1 cellular context compared by ENCODE assay signal in the genomic region with DNA sequence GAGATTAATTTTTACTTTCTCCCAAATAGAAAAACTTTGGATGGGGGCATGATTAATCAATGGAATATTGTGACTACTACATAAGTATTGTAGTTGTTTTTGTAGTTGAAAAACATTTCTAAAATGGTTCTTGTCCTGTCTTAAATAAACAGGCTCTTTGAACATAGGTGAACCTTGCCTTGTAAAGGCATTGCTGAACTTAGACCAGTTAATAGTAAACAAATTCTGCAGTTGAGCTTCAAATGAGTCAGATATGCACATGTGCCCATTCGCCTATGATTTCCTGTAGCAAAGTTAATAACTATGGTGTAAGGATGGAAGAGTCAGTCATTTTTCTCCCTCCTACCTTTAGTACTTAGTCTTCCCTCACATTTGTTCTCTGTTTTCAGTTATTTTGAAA.
TF ChIP-seq lines count a peak whose summit lies in the region.

No MANE protein-coding gene starts in this region.

TF ChIP-seq in HepG2, 621 proteins besides CTCF, POLR2A, EP300 and RAD21 (continued from another document and continues in another):
- TF ChIP-seq CENPT (CRISPR knock-in tag; IDR thresholded peaks at IDR 0.05; ENCODE audit: low read depth), result no peak
- TF ChIP-seq MXI1 (IDR thresholded peaks at IDR 0.05; ENCODE audit: borderline replicate concordance, low read depth, low read length), result peak; percentile 76; the same call in 1 of the 3 replicates
- TF ChIP-seq ZNF678 (CRISPR knock-in tag; IDR thresholded peaks at IDR 0.05), result no peak
- TF ChIP-seq, protein P1, sequence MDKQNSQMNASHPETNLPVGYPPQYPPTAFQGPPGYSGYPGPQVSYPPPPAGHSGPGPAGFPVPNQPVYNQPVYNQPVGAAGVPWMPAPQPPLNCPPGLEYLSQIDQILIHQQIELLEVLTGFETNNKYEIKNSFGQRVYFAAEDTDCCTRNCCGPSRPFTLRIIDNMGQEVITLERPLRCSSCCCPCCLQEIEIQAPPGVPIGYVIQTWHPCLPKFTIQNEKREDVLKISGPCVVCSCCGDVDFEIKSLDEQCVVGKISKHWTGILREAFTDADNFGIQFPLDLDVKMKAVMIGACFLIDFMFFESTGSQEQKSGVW (CRISPR knock-in tag; IDR thresholded peaks at IDR 0.05; ENCODE audit: borderline replicate concordance), result no peak
- TF ChIP-seq RBM39 (IDR thresholded peaks at IDR 0.05; ENCODE audit: low read depth, low read length, poor library complexity, severe bottlenecking), result no peak
- TF ChIP-seq, protein P2, sequence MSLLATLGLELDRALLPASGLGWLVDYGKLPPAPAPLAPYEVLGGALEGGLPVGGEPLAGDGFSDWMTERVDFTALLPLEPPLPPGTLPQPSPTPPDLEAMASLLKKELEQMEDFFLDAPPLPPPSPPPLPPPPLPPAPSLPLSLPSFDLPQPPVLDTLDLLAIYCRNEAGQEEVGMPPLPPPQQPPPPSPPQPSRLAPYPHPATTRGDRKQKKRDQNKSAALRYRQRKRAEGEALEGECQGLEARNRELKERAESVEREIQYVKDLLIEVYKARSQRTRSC (CRISPR knock-in tag; IDR thresholded peaks at IDR 0.05; ENCODE audit: low read depth), result no peak
- TF ChIP-seq ZNF713 (CRISPR knock-in tag; IDR thresholded peaks at IDR 0.05), result no peak
- TF ChIP-seq ZNF382 (CRISPR knock-in tag; IDR thresholded peaks at IDR 0.05; ENCODE audit: borderline replicate concordance), result no peak
- TF ChIP-seq, protein P3, sequence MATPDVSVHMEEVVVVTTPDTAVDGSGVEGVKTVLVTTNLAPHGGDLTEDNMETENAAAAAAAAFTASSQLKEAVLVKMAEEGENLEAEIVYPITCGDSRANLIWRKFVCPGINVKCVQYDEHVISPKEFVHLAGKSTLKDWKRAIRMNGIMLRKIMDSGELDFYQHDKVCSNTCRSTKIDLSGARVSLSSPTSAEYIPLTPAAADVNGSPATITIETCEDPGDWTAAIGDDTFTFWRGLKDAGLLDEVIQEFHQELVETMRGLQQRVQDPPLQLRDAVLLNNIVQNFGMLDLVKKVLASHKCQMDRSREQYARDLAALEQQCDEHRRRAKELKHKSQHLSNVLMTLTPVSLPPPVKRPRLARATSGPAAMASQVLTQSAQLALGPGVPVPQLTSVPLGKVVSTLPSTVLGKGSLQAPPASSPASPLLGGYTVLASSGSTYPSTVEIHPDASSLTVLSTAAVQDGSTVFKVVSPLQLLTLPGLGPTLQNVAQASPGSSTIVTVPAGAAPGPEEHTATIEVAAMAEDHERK (CRISPR knock-in tag; IDR thresholded peaks at IDR 0.05; ENCODE audit: low read depth), result no peak
- TF ChIP-seq FIP1L1 (IDR thresholded peaks at IDR 0.05; ENCODE audit: borderline replicate concordance, insufficient read depth, low read depth, low read length), result no peak
- TF ChIP-seq, protein P4, sequence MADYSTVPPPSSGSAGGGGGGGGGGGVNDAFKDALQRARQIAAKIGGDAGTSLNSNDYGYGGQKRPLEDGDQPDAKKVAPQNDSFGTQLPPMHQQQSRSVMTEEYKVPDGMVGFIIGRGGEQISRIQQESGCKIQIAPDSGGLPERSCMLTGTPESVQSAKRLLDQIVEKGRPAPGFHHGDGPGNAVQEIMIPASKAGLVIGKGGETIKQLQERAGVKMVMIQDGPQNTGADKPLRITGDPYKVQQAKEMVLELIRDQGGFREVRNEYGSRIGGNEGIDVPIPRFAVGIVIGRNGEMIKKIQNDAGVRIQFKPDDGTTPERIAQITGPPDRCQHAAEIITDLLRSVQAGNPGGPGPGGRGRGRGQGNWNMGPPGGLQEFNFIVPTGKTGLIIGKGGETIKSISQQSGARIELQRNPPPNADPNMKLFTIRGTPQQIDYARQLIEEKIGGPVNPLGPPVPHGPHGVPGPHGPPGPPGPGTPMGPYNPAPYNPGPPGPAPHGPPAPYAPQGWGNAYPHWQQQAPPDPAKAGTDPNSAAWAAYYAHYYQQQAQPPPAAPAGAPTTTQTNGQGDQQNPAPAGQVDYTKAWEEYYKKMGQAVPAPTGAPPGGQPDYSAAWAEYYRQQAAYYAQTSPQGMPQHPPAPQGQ (CRISPR knock-in tag; IDR thresholded peaks at IDR 0.05; ENCODE audit: borderline replicate concordance), result no peak
- no peak for TF ChIP-seq RBFOX2 (IDR thresholded peaks at IDR 0.05; ENCODE audit: low read depth, low read length)
- peak; percentile 64 for TF ChIP-seq TEAD3 (CRISPR knock-in tag; optimal IDR thresholded peaks at IDR 0.05; ENCODE audit: borderline replicate concordance)
- TF ChIP-seq THAP11 (CRISPR knock-in tag; IDR thresholded peaks at IDR 0.05), result no peak
- peak; percentile 58; the same call in 1 of the 2 replicates for TF ChIP-seq ARNTL (CRISPR knock-in tag; IDR thresholded peaks at IDR 0.05)
- TF ChIP-seq MATR3 (CRISPR knock-in tag; IDR thresholded peaks at IDR 0.05), result no peak
- no peak for TF ChIP-seq ZNF615 (CRISPR knock-in tag; IDR thresholded peaks at IDR 0.05; ENCODE audit: borderline replicate concordance)
- no peak for TF ChIP-seq ZNF749 (CRISPR knock-in tag; IDR thresholded peaks at IDR 0.05; ENCODE audit: borderline replicate concordance)
- TF ChIP-seq EED (CRISPR knock-in tag; IDR thresholded peaks at IDR 0.05), result no peak
- TF ChIP-seq YY1 (IDR thresholded peaks at IDR 0.05; ENCODE audit: insufficient read depth, insufficient replicate concordance, low read depth, low read length), result no peak
- TF ChIP-seq ZBTB8A (CRISPR knock-in tag; IDR thresholded peaks at IDR 0.05; ENCODE audit: borderline replicate concordance, low read depth), result no peak
- TF ChIP-seq HOXA9 (CRISPR knock-in tag; IDR thresholded peaks at IDR 0.05; ENCODE audit: borderline replicate concordance), result no peak
- no peak for TF ChIP-seq ZNF790 (CRISPR knock-in tag; IDR thresholded peaks at IDR 0.05; ENCODE audit: borderline replicate concordance)
- TF ChIP-seq LCORL (IDR thresholded peaks at IDR 0.05), result no peak; the same call in 1 of the 2 replicates
- no peak for TF ChIP-seq LCORL (CRISPR knock-in tag; IDR thresholded peaks at IDR 0.05)
- no peak for TF ChIP-seq ZNF510 (CRISPR knock-in tag; IDR thresholded peaks at IDR 0.05; ENCODE audit: low read depth)
- TF ChIP-seq, protein P5, sequence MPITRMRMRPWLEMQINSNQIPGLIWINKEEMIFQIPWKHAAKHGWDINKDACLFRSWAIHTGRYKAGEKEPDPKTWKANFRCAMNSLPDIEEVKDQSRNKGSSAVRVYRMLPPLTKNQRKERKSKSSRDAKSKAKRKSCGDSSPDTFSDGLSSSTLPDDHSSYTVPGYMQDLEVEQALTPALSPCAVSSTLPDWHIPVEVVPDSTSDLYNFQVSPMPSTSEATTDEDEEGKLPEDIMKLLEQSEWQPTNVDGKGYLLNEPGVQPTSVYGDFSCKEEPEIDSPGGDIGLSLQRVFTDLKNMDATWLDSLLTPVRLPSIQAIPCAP (CRISPR knock-in tag; IDR thresholded peaks at IDR 0.05; ENCODE audit: low read depth), result no peak
- TF ChIP-seq ZNF839 (CRISPR knock-in tag; IDR thresholded peaks at IDR 0.05; ENCODE audit: borderline replicate concordance), result no peak
- TF ChIP-seq HES4 (CRISPR knock-in tag; IDR thresholded peaks at IDR 0.05; ENCODE audit: borderline replicate concordance), result no peak
- TF ChIP-seq NFIC (IDR thresholded peaks at IDR 0.05; ENCODE audit: low read length), result peak; percentile 78; the same call in 1 of the 2 replicates
- TF ChIP-seq SOX13 (IDR thresholded peaks at IDR 0.05), result no peak
- TF ChIP-seq SOX13 (CRISPR knock-in tag; conservative IDR thresholded peaks at IDR 0.05 in 1 of 2, IDR thresholded peaks at IDR 0.05 in 1 of 2), result peak in 1 of 2 experiments; percentile 62; a peak in 1 of 4 replicates
- TF ChIP-seq ZFY (CRISPR knock-in tag; IDR thresholded peaks at IDR 0.05), result no peak
- no peak for TF ChIP-seq JUND (CRISPR knock-in tag; IDR thresholded peaks at IDR 0.05)
- TF ChIP-seq ZNF598 (CRISPR knock-in tag; IDR thresholded peaks at IDR 0.05; ENCODE audit: borderline replicate concordance), result no peak
- TF ChIP-seq ZNF7 (CRISPR knock-in tag; IDR thresholded peaks at IDR 0.05), result no peak
- no peak for TF ChIP-seq SOX6 (IDR thresholded peaks at IDR 0.05)
- peak; percentile 64; the same call in 1 of the 2 replicates for TF ChIP-seq SOX6 (CRISPR knock-in tag; IDR thresholded peaks at IDR 0.05)
- no peak for TF ChIP-seq SAFB2 (CRISPR knock-in tag; IDR thresholded peaks at IDR 0.05; ENCODE audit: borderline replicate concordance, low read depth)
- no peak for TF ChIP-seq SKI (IDR thresholded peaks at IDR 0.05; ENCODE audit: partially characterized antibody)
- peak; percentile 88 for TF ChIP-seq ZNF12 (CRISPR knock-in tag; IDR thresholded peaks at IDR 0.05)
- no peak for TF ChIP-seq ZNF883 (CRISPR knock-in tag; IDR thresholded peaks at IDR 0.05; ENCODE audit: not compliant biosample characterization)
- TF ChIP-seq NCOA1 (CRISPR knock-in tag; IDR thresholded peaks at IDR 0.05), result no peak
- TF ChIP-seq DPF2 (CRISPR knock-in tag; IDR thresholded peaks at IDR 0.05; ENCODE audit: borderline replicate concordance, low read depth), result peak; percentile 76; the same call in 1 of the 2 replicates
- peak; percentile 28; the same call in 1 of the 2 replicates for TF ChIP-seq IRF2 (CRISPR knock-in tag; IDR thresholded peaks at IDR 0.05)
- TF ChIP-seq, protein P6, sequence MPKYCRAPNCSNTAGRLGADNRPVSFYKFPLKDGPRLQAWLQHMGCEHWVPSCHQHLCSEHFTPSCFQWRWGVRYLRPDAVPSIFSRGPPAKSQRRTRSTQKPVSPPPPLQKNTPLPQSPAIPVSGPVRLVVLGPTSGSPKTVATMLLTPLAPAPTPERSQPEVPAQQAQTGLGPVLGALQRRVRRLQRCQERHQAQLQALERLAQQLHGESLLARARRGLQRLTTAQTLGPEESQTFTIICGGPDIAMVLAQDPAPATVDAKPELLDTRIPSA (CRISPR knock-in tag; IDR thresholded peaks at IDR 0.05; ENCODE audit: borderline replicate concordance), result no peak
- TF ChIP-seq KDM6A (CRISPR knock-in tag; IDR thresholded peaks at IDR 0.05; ENCODE audit: low read depth), result peak; percentile 87; the same call in 1 of the 2 replicates
- no peak for TF ChIP-seq PHF5A (CRISPR knock-in tag; IDR thresholded peaks at IDR 0.05; ENCODE audit: low read depth, unreplicated experiment)
- TF ChIP-seq, protein P7, sequence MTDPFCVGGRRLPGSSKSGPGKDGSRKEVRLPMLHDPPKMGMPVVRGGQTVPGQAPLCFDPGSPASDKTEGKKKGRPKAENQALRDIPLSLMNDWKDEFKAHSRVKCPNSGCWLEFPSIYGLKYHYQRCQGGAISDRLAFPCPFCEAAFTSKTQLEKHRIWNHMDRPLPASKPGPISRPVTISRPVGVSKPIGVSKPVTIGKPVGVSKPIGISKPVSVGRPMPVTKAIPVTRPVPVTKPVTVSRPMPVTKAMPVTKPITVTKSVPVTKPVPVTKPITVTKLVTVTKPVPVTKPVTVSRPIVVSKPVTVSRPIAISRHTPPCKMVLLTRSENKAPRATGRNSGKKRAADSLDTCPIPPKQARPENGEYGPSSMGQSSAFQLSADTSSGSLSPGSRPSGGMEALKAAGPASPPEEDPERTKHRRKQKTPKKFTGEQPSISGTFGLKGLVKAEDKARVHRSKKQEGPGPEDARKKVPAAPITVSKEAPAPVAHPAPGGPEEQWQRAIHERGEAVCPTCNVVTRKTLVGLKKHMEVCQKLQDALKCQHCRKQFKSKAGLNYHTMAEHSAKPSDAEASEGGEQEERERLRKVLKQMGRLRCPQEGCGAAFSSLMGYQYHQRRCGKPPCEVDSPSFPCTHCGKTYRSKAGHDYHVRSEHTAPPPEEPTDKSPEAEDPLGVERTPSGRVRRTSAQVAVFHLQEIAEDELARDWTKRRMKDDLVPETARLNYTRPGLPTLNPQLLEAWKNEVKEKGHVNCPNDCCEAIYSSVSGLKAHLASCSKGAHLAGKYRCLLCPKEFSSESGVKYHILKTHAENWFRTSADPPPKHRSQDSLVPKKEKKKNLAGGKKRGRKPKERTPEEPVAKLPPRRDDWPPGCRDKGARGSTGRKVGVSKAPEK (CRISPR knock-in tag; IDR thresholded peaks at IDR 0.05; ENCODE audit: borderline replicate concordance), result no peak
- no peak for TF ChIP-seq MEIS1 (CRISPR knock-in tag; IDR thresholded peaks at IDR 0.05; ENCODE audit: borderline replicate concordance)
- TF ChIP-seq ZNF788 (CRISPR knock-in tag; IDR thresholded peaks at IDR 0.05; ENCODE audit: borderline replicate concordance), result no peak
- no peak for TF ChIP-seq SIX4 (CRISPR knock-in tag; IDR thresholded peaks at IDR 0.05)
- TF ChIP-seq, protein P8, sequence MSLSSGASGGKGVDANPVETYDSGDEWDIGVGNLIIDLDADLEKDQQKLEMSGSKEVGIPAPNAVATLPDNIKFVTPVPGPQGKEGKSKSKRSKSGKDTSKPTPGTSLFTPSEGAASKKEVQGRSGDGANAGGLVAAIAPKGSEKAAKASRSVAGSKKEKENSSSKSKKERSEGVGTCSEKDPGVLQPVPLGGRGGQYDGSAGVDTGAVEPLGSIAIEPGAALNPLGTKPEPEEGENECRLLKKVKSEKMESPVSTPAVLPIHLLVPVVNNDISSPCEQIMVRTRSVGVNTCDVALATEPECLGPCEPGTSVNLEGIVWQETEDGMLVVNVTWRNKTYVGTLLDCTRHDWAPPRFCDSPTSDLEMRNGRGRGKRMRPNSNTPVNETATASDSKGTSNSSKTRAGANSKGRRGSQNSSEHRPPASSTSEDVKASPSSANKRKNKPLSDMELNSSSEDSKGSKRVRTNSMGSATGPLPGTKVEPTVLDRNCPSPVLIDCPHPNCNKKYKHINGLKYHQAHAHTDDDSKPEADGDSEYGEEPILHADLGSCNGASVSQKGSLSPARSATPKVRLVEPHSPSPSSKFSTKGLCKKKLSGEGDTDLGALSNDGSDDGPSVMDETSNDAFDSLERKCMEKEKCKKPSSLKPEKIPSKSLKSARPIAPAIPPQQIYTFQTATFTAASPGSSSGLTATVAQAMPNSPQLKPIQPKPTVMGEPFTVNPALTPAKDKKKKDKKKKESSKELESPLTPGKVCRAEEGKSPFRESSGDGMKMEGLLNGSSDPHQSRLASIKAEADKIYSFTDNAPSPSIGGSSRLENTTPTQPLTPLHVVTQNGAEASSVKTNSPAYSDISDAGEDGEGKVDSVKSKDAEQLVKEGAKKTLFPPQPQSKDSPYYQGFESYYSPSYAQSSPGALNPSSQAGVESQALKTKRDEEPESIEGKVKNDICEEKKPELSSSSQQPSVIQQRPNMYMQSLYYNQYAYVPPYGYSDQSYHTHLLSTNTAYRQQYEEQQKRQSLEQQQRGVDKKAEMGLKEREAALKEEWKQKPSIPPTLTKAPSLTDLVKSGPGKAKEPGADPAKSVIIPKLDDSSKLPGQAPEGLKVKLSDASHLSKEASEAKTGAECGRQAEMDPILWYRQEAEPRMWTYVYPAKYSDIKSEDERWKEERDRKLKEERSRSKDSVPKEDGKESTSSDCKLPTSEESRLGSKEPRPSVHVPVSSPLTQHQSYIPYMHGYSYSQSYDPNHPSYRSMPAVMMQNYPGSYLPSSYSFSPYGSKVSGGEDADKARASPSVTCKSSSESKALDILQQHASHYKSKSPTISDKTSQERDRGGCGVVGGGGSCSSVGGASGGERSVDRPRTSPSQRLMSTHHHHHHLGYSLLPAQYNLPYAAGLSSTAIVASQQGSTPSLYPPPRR (CRISPR knock-in tag; IDR thresholded peaks at IDR 0.05; ENCODE audit: borderline replicate concordance), result peak; percentile 62; the same call in 1 of the 2 replicates
- no peak for TF ChIP-seq MYNN (CRISPR knock-in tag; IDR thresholded peaks at IDR 0.05; ENCODE audit: low read depth)
- no peak for TF ChIP-seq ZNF160 (CRISPR knock-in tag; IDR thresholded peaks at IDR 0.05)
- no peak for TF ChIP-seq HOXA3 (CRISPR knock-in tag; IDR thresholded peaks at IDR 0.05)
- TF ChIP-seq EHMT2 (IDR thresholded peaks at IDR 0.05; ENCODE audit: borderline replicate concordance, low read depth, low read length), result peak; percentile 44; the same call in 1 of the 2 replicates
- no peak for TF ChIP-seq ZNF557 (CRISPR knock-in tag; IDR thresholded peaks at IDR 0.05)
- no peak for TF ChIP-seq FOXC1 (CRISPR knock-in tag; IDR thresholded peaks at IDR 0.05; ENCODE audit: borderline replicate concordance)
